1 cellular context compared by ENCODE assay signal in the genomic region with DNA sequence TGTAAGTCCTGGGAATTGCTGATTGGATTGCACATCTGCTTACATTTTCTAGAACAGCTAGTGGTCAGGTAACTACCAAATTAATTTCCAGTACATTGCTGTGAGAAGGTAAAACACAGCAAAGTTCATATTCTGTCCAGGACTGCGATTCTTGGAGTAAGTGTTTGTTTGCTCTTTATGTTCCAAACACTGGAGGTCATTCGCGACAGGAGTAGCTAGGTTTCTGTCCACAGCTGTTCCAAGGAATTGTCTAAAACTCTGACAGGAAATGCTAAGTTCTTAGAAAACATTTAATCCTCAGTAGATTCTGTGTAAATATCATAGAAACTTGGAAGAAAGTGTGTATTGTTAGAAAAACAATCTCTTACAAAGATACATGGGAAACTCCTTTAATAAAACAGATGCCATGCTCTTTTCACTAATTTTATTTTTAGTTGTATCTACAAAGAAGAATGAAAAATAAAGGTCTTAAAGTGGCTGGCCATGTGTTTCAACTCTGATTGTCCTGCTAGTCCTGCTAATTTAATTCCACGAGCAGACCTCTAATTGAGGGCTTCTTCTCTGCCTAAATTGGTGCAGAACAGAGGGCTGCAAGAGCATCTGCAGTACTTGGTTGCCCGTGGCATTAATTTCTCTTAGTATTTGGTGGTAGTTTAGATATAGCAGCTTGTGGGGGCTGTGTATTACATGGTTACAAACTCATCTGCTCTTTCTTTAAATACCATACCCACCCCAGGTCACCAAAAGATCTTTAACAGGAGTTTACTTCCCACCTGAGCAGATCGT.
TF ChIP-seq lines count a peak whose summit lies in the region.

No MANE protein-coding gene starts in this region.

TF ChIP-seq in GM23338, 12 proteins besides CTCF, POLR2A, EP300 and RAD21 (continued from another document):
- TF ChIP-seq, protein P1, sequence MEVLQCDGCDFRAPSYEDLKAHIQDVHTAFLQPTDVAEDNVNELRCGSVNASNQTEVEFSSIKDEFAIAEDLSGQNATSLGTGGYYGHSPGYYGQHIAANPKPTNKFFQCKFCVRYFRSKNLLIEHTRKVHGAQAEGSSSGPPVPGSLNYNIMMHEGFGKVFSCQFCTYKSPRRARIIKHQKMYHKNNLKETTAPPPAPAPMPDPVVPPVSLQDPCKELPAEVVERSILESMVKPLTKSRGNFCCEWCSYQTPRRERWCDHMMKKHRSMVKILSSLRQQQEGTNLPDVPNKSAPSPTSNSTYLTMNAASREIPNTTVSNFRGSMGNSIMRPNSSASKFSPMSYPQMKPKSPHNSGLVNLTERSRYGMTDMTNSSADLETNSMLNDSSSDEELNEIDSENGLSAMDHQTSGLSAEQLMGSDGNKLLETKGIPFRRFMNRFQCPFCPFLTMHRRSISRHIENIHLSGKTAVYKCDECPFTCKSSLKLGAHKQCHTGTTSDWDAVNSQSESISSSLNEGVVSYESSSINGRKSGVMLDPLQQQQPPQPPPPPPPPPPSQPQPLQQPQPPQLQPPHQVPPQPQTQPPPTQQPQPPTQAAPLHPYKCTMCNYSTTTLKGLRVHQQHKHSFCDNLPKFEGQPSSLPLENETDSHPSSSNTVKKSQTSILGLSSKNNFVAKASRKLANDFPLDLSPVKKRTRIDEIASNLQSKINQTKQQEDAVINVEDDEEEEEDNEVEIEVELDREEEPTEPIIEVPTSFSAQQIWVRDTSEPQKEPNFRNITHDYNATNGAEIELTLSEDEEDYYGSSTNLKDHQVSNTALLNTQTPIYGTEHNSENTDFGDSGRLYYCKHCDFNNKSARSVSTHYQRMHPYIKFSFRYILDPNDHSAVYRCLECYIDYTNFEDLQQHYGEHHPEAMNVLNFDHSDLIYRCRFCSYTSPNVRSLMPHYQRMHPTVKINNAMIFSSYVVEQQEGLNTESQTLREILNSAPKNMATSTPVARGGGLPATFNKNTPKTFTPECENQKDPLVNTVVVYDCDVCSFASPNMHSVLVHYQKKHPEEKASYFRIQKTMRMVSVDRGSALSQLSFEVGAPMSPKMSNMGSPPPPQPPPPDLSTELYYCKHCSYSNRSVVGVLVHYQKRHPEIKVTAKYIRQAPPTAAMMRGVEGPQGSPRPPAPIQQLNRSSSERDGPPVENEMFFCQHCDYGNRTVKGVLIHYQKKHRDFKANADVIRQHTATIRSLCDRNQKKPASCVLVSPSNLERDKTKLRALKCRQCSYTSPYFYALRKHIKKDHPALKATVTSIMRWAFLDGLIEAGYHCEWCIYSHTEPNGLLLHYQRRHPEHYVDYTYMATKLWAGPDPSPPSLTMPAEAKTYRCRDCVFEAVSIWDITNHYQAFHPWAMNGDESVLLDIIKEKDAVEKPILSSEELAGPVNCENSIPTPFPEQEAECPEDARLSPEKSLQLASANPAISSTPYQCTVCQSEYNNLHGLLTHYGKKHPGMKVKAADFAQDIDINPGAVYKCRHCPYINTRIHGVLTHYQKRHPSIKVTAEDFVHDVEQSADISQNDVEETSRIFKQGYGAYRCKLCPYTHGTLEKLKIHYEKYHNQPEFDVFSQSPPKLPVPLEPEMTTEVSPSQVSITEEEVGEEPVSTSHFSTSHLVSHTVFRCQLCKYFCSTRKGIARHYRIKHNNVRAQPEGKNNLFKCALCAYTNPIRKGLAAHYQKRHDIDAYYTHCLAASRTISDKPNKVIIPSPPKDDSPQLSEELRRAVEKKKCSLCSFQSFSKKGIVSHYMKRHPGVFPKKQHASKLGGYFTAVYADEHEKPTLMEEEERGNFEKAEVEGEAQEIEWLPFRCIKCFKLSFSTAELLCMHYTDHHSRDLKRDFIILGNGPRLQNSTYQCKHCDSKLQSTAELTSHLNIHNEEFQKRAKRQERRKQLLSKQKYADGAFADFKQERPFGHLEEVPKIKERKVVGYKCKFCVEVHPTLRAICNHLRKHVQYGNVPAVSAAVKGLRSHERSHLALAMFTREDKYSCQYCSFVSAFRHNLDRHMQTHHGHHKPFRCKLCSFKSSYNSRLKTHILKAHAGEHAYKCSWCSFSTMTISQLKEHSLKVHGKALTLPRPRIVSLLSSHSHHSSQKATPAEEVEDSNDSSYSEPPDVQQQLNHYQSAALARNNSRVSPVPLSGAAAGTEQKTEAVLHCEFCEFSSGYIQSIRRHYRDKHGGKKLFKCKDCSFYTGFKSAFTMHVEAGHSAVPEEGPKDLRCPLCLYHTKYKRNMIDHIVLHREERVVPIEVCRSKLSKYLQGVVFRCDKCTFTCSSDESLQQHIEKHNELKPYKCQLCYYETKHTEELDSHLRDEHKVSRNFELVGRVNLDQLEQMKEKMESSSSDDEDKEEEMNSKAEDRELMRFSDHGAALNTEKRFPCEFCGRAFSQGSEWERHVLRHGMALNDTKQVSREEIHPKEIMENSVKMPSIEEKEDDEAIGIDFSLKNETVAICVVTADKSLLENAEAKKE (CRISPR knock-in tag; IDR thresholded peaks at IDR 0.05), result no peak
- TF ChIP-seq NANOG (IDR thresholded peaks at IDR 0.05; ENCODE audit: borderline replicate concordance), result no peak
- no peak for TF ChIP-seq EZH2 (IDR thresholded peaks at IDR 0.05; ENCODE audit: low read depth, unreplicated experiment)
- TF ChIP-seq, protein P2, sequence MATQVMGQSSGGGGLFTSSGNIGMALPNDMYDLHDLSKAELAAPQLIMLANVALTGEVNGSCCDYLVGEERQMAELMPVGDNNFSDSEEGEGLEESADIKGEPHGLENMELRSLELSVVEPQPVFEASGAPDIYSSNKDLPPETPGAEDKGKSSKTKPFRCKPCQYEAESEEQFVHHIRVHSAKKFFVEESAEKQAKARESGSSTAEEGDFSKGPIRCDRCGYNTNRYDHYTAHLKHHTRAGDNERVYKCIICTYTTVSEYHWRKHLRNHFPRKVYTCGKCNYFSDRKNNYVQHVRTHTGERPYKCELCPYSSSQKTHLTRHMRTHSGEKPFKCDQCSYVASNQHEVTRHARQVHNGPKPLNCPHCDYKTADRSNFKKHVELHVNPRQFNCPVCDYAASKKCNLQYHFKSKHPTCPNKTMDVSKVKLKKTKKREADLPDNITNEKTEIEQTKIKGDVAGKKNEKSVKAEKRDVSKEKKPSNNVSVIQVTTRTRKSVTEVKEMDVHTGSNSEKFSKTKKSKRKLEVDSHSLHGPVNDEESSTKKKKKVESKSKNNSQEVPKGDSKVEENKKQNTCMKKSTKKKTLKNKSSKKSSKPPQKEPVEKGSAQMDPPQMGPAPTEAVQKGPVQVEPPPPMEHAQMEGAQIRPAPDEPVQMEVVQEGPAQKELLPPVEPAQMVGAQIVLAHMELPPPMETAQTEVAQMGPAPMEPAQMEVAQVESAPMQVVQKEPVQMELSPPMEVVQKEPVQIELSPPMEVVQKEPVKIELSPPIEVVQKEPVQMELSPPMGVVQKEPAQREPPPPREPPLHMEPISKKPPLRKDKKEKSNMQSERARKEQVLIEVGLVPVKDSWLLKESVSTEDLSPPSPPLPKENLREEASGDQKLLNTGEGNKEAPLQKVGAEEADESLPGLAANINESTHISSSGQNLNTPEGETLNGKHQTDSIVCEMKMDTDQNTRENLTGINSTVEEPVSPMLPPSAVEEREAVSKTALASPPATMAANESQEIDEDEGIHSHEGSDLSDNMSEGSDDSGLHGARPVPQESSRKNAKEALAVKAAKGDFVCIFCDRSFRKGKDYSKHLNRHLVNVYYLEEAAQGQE (IDR thresholded peaks at IDR 0.05; ENCODE audit: unreplicated experiment), result no peak
- TF ChIP-seq STAT1 (IDR thresholded peaks at IDR 0.05; ENCODE audit: unreplicated experiment), result no peak
- TF ChIP-seq POLR2AphosphoS5 (IDR thresholded peaks at IDR 0.05; ENCODE audit: low read depth), result no peak
- TF ChIP-seq JUNB (IDR thresholded peaks at IDR 0.05; ENCODE audit: unreplicated experiment), result no peak
- no peak for TF ChIP-seq EZH2phosphoT487 (IDR thresholded peaks at IDR 0.05; ENCODE audit: unreplicated experiment)
- TF ChIP-seq ZNF114 (CRISPR knock-in tag; IDR thresholded peaks at IDR 0.05), result no peak
